8 cellular contexts compared by ENCODE assay signal in the genomic region with DNA sequence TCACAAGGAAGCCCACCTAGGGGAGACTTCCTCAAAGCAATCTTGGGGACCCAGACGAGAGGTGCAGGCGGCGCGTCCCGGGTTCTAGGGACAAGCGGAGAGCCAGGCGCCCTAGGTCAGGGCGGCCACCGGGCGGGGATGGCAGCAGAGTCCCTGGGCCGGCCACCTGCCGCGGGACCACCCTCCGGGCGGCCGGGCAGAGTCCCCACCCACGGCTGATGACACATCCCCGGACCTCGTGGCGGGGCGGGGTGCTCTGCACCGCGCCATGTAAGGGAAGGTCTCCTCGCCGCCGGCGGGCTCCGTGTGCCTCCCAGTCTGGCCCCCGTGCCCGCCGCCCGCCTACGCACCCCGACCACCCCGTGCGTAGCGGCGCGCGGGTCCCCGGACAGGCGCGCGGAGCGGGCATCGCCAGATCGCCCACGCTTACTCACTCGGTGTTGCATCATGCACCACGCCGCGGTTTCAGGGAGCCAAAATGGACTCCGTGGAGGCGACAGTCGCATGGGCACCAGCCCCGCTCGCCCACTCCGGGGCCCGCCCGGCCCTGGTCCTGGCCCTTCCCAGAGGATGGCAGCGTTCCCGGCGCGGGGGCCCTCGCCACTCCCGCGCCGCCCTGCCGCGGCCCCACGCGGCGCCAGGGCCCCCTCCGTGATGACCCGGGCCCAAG. TPM values are rescaled to one million over a fixed set of nuclear protein-coding genes. Genes with fewer than 3 reads are reported as not detected.
DNase-seq lines count a peak whose midpoint lies in the region; ATAC-seq, FAIRE-seq and TF ChIP-seq lines count a peak whose summit lies in the region.

No MANE protein-coding gene starts in this region.

- peak overlapping the region; percentile 73; the same call in 1 of the 2 replicates for H3K56ac ChIP-seq in IMR-90 (ENCODE audit: extremely low read depth, insufficient read depth, low read length)

- H3K4me2 ChIP-seq in IMR-90 (ENCODE audit: low read depth, low read length) = peak overlapping the region; percentile 84

- TF ChIP-seq RAD21 in IMR-90 (IDR thresholded peaks at IDR 0.05; ENCODE audit: low read length) = no peak

- peak overlapping the region; percentile 32 to 82 for H4K8ac ChIP-seq in IMR-90 (ENCODE audit: low read depth in 2 of 2, low read length in 2 of 2)

- CTCF ChIA-PET in IMR-90 (lab: Yijun Ruan, JAX) = no interaction called here
- CTCF ChIA-PET in WTC11 (lab: Charles Lee) = no interaction called here

- H2AK9ac ChIP-seq in IMR-90 (replicated peaks; ENCODE audit: low read depth, low read length, poor library complexity) = peak overlapping the region; percentile 97

- peak overlapping the region; percentile 44 for H2AK5ac ChIP-seq in IMR-90 (ENCODE audit: low read depth, low read length)

- no peak for FAIRE-seq in kidney (lab: Jason Lieb, UNC)

- peak; percentile 42 for ATAC-seq in GM21529 (IDR thresholded peaks at IDR 0.05; ENCODE audit: unreplicated experiment)
- ATAC-seq in IMR-90 (ENCODE audit: low read depth) = peak; percentile 49
- ATAC-seq in WTC11 = peak; percentile 1; the same call in 1 of the 2 replicates

- peaks cover 48% of the 10 kb centered on the region for H3K4me1 Mint-ChIP-seq in WTC11

- H3K36me3 ChIP-seq in IMR-90 (ENCODE audit: control insufficient read depth, insufficient read depth, low read length) (no peaks in the 10 kb centered on the region), breast epithelium (no peaks in the 10 kb centered on the region), kidney (ENCODE audit: control insufficient read depth in 1 of 2, insufficient read depth in 2 of 2, low read length in 2 of 2) (no peaks in the 10 kb centered on the region)

- no peaks in the 10 kb centered on the region for H3K36me3 Mint-ChIP-seq in WTC11

- in situ Hi-C loops in IMR-90 (cut with MboI; ENCODE audit: low sequenced_read_pairs) = no loop called here

- peak; percentile 77 for TF ChIP-seq POLR2A in IMR-90 (IDR thresholded peaks at IDR 0.05; ENCODE audit: low read depth, low read length)
- TF ChIP-seq POLR2A in breast epithelium (IDR thresholded peaks at IDR 0.05) = no peak

- H3K27me3 ChIP-seq in IMR-90 (ENCODE audit: control insufficient read depth, insufficient read depth, low read length) (no peaks in the 10 kb centered on the region), breast epithelium (no peaks in the 10 kb centered on the region)

- H3K27ac Mint-ChIP-seq in WTC11 = peak overlapping the region; percentile 86

- H4K5ac ChIP-seq in IMR-90 (ENCODE audit: low read depth, low read length) = peak overlapping the region; percentile 23; the same call in 1 of the 2 replicates

- H3K9me1 ChIP-seq in IMR-90 (ENCODE audit: insufficient read depth, low read length) = peaks cover 21% of the 10 kb centered on the region

- H3K4me3 Mint-ChIP-seq in WTC11 = peak overlapping the region; percentile 82

- H3K4me1 ChIP-seq in IMR-90 (ENCODE audit: control insufficient read depth, insufficient read depth, low read length) = peaks cover 13% of the 10 kb centered on the region
- no peaks in the 10 kb centered on the region for H3K4me1 ChIP-seq in breast epithelium
- H3K4me1 ChIP-seq in kidney (ENCODE audit: control insufficient read depth in 1 of 2, insufficient read depth in 1 of 2, low read depth in 1 of 2, low read length in 2 of 2) = no peaks in the 10 kb centered on the region

- TF ChIP-seq CTCF in IMR-90 (conservative IDR thresholded peaks at IDR 0.05; ENCODE audit: low read depth, low read length) (no peak), WTC11 (IDR thresholded peaks at IDR 0.05) (no peak), breast epithelium (IDR thresholded peaks at IDR 0.05) (no peak), kidney (IDR thresholded peaks at IDR 0.05; ENCODE audit: borderline replicate concordance, extremely low read depth, insufficient read depth) (no peak)

- peak overlapping the region; percentile 85 for H3K14ac ChIP-seq in IMR-90 (replicated peaks; ENCODE audit: low read depth, low read length)

- peak overlapping the region; percentile 92 for H2BK5ac ChIP-seq in IMR-90 (ENCODE audit: low read depth, low read length, poor library complexity, severe bottlenecking)

- dilution Hi-C loops in IMR-90 (cut with HindIII; ENCODE audit: low sequenced_read_pairs, unreplicated experiment) = no loop called here

- H3K9ac ChIP-seq in IMR-90 (ENCODE audit: low read depth, low read length) (peak overlapping the region; percentile 59), kidney (ENCODE audit: low read length in 2 of 2) (peak overlapping the region; percentile 11 to 68)

- H3K23ac ChIP-seq in IMR-90 (ENCODE audit: low read depth, low read length) = peak overlapping the region; percentile 33; the same call in 1 of the 2 replicates

- H4K91ac ChIP-seq in IMR-90 (ENCODE audit: insufficient read depth, low read depth, low read length) = peak overlapping the region; percentile 58

- no peaks in the 10 kb centered on the region for H3K9me3 Mint-ChIP-seq in WTC11

- H2BK15ac ChIP-seq in IMR-90 (ENCODE audit: low read depth, low read length) = 0 out of 3 replicates have a peak overlapping the region, but pooled peaks have one; percentile 2

- peaks cover 12% of the 10 kb centered on the region for H3K27me3 Mint-ChIP-seq in WTC11 (ENCODE audit: low read depth)

- 0% methylated on average over 47 of the region's 75 CpGs; no CpG with 5 or more reads in 1 of the 2 experiments for WGBS in IMR-90 (ENCODE audit: extremely low coverage in 2 of 2, insufficient read length in 1 of 2), 2 experiments

- H3K4me3 ChIP-seq in IMR-90 (ENCODE audit: insufficient read depth, low read depth, low read length) = peak overlapping the region; percentile 85
- peak overlapping the region; percentile 86 to 95 (median 88) for H3K4me3 ChIP-seq in breast epithelium
- H3K4me3 ChIP-seq in kidney (ENCODE audit: low read length in 2 of 2) = peak overlapping the region; percentile 66 to 68

- peak overlapping the region; percentile 52 for H3K27ac ChIP-seq in IMR-90 (ENCODE audit: insufficient read depth, low read length)
- peak overlapping the region; percentile 92 to 95 for H3K27ac ChIP-seq in breast epithelium
- peak overlapping the region; percentile 56 to 61 for H3K27ac ChIP-seq in kidney (ENCODE audit: low read depth in 2 of 2, low read length in 2 of 2)

- POLR2A ChIA-PET in IMR-90 (lab: Charles Lee; ENCODE audit: unreplicated experiment) (no interaction called here), WTC11 (lab: Charles Lee) (no interaction called here)

- peak overlapping the region; percentile 58 for H2BK120ac ChIP-seq in IMR-90 (ENCODE audit: low read depth, low read length)

- no TSS peak for BruUV-seq in IMR-90 (replicated peaks; lab: Mats Ljungman, UMichigan)

- H2AFZ ChIP-seq in IMR-90 (replicated peaks; ENCODE audit: low read length, poor library complexity) = peak overlapping the region; percentile 93

- H3K9me3 ChIP-seq in IMR-90 (ENCODE audit: control insufficient read depth, insufficient read depth, low read length) = no peaks in the 10 kb centered on the region
- no peaks in the 10 kb centered on the region for H3K9me3 ChIP-seq in breast epithelium
- H3K9me3 ChIP-seq in kidney (ENCODE audit: control insufficient read depth in 1 of 2, low read length in 2 of 2) = no peaks in the 10 kb centered on the region

- H2BK20ac ChIP-seq in IMR-90 (ENCODE audit: low read depth, low read length) = no peak overlapping the region

- intact Hi-C loops in IMR-90 (cut with micrococcal nuclease) = loop anchor here (1.0 to 5.0 kb wide), 3 partner anchors 73 to 518 kb away; no protein-coding TSS in a partner anchor
- intact Hi-C loops in breast epithelium (cut with DNase I; ENCODE audit: low total_unique reads) = no loop called here
- intact Hi-C loops in kidney (cut with DNase I) = no loop called here

- H3K79me1 ChIP-seq in IMR-90 (ENCODE audit: low read depth in 1 of 2, low read length in 2 of 2) = peaks cover 7 to 45% of the 10 kb centered on the region in 2 experiments

- H3K18ac ChIP-seq in IMR-90 (ENCODE audit: low read depth, low read length) = no peak overlapping the region; the same call in none of the 2 replicates

- peak; percentile 80 for DNase-seq in GM03348 (ENCODE audit: low spot score)
- DNase-seq in IMR-90 = peak; percentile 59
- no peak for DNase-seq in WTC11 (ENCODE audit: low spot score)
- peak in 1 of 2 donors; percentile 69 for DNase-seq in breast epithelium (ENCODE audit: low spot score in 2 of 2)
- DNase-seq in kidney = peak; percentile 90
- peak; percentile 57 to 64 for DNase-seq in stimulated activated CD4-positive, alpha-beta T cell treated with anti-CD3 and anti-CD28 coated beads, Interleukin-1b, Interleukin-23, amount 100 ng/mL, for 4 hours (ENCODE audit: low read depth in 2 of 2)
- no peak for DNase-seq in foreskin melanocyte

- peaks cover 41% of the 10 kb centered on the region for H4K20me1 ChIP-seq in IMR-90 (ENCODE audit: insufficient read depth, low read length)

- peak overlapping the region; percentile 92 for H3K4ac ChIP-seq in IMR-90 (ENCODE audit: low read depth, low read length)

TF ChIP-seq in IMR-90, 13 proteins besides CTCF, POLR2A, EP300 and RAD21 (continues in another document):
- TF ChIP-seq MAZ (IDR thresholded peaks at IDR 0.05; ENCODE audit: borderline replicate concordance, low read depth, low read length) (no peak), MXI1 (IDR thresholded peaks at IDR 0.05; ENCODE audit: borderline replicate concordance, low read depth, low read length) (peak; percentile 78; the same call in 1 of the 2 replicates), SMC3 (IDR thresholded peaks at IDR 0.05; ENCODE audit: low read depth, low read length) (no peak), MAFK (IDR thresholded peaks at IDR 0.05; ENCODE audit: low read depth, low read length) (no peak), CEBPB (IDR thresholded peaks at IDR 0.05; ENCODE audit: low read depth, low read length) (peak; percentile 98), RFX5 (IDR thresholded peaks at IDR 0.05; ENCODE audit: low read depth, low read length) (no peak)

TF ChIP-seq in WTC11, 78 proteins besides CTCF, POLR2A, EP300 and RAD21 (continues in another document):
- TF ChIP-seq, protein P1, sequence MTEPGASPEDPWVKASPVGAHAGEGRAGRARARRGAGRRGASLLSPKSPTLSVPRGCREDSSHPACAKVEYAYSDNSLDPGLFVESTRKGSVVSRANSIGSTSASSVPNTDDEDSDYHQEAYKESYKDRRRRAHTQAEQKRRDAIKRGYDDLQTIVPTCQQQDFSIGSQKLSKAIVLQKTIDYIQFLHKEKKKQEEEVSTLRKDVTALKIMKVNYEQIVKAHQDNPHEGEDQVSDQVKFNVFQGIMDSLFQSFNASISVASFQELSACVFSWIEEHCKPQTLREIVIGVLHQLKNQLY (CRISPR knock-in tag; IDR thresholded peaks at IDR 0.05) = no peak
- TF ChIP-seq ZNF416 (CRISPR knock-in tag; IDR thresholded peaks at IDR 0.05) = 0 out of 2 replicates have a peak, but pooled peaks have one; percentile 33
- TF ChIP-seq ZNF219 (CRISPR knock-in tag; IDR thresholded peaks at IDR 0.05; ENCODE audit: borderline replicate concordance) = no peak
- no peak for TF ChIP-seq NR3C1 (CRISPR knock-in tag; conservative IDR thresholded peaks at IDR 0.05; ENCODE audit: low read depth)

RNA-seq across cellular contexts. Expression of a gene that starts 0.6 kb away (rescaled TPM):
- 9.7 and 10.3 TPM in 2 replicates for total RNA-seq in IMR-90 (2012; rRNA removed)
- 20.4 and 22.3 TPM in 2 replicates for polyA plus RNA-seq in IMR-90 (2012; rRNA removed)
- polyA plus RNA-seq in IMR-90 (2012; cell fraction: cytosol; rRNA removed) = 10.1 and 16.9 TPM in 2 replicates
- polyA plus RNA-seq in IMR-90 (2012; cell fraction: nucleus; rRNA removed; ENCODE audit: low replicate concordance) = 25.5 and 27.8 TPM in 2 replicates
- total RNA-seq in WTC11 (2021) = 67.0 to 84.5 TPM (median 68.9 TPM) in 3 replicates
- 10 to 100 TPM in 2 of 3 donors, 1 to 10 TPM in 1; 6.6 to 15.4 (median 12.7) TPM for total RNA-seq in breast epithelium
- total RNA-seq in kidney = 64.5 TPM
- 2.8 TPM for polyA plus RNA-seq in kidney (ENCODE audit: insufficient read depth, low read depth, low replicate concordance)

Comparison
In these comparisons a context has a peak if more than half of its experiments do, and no peak if none do; other contexts are left out.
1. DNase-seq: peak in GM03348 (single experiment), IMR-90 (single experiment), kidney (single experiment) and stimulated activated CD4-positive, alpha-beta T cell treated with anti-CD3 and anti-CD28 coated beads, Interleukin-1b, Interleukin-23, amount 100 ng/mL, for 4 hours (2 of 2); none in WTC11 (single experiment) and foreskin melanocyte (single experiment).
2. Peak in every context shown above with its lines, with median percentiles within 50 percentile points of each other: ATAC-seq, H3K27ac ChIP-seq and H3K4me3 ChIP-seq.